ENCODE assay signal across 8 cellular contexts in genomic region chr21:45478115-45478801, GRCh38.
DNase-seq lines count a peak whose midpoint lies in the region; ATAC-seq and TF ChIP-seq lines count a peak whose summit lies in the region.

No MANE protein-coding gene starts in this region.

- no peaks in the 10 kb centered on the region for H3K9me3 ChIP-seq in CD4-positive, alpha-beta memory T cell (ENCODE audit: control insufficient read depth in 1 of 2, low read length in 2 of 2)
- H3K9me3 ChIP-seq in KOPT-K1 (ENCODE audit: insufficient read depth, low read length, poor library complexity, severe bottlenecking) (no peaks in the 10 kb centered on the region), prostate gland (no peaks in the 10 kb centered on the region), upper lobe of left lung (no peaks in the 10 kb centered on the region)

- CTCF ChIA-PET in CD4-positive, alpha-beta memory T cell (lab: Charles Lee; ENCODE audit: partially characterized antibody) = interaction anchor here (0.9 to 1.4 kb wide), 6 partner anchors 85 to 445 kb away, joined by 3 to 5 read pairs (median 3); no protein-coding TSS in a partner anchor

- TF ChIP-seq EP300 in upper lobe of left lung (IDR thresholded peaks at IDR 0.05) = no peak

- H3K27me3 Mint-ChIP-seq in CD4-positive, alpha-beta memory T cell = no peaks in the 10 kb centered on the region
- no peaks in the 10 kb centered on the region for H3K27me3 Mint-ChIP-seq in activated naive CD8-positive, alpha-beta T cell treated with anti-CD3 and anti-CD28 coated beads, Interleukin-2, amount 10 ng/mL, durations not matched to agents 7 days and 5 days

- H3K4me1 Mint-ChIP-seq in CD4-positive, alpha-beta memory T cell = peaks cover 23 to 37% (median 32%) of the 10 kb centered on the region in 4 donors
- peaks cover 34% of the 10 kb centered on the region for H3K4me1 Mint-ChIP-seq in activated naive CD8-positive, alpha-beta T cell treated with anti-CD3 and anti-CD28 coated beads, Interleukin-2, amount 10 ng/mL, durations not matched to agents 7 days and 5 days

- TF ChIP-seq CTCF in prostate gland (IDR thresholded peaks at IDR 0.05) (peak; percentile 68 to 91 (median 84)), upper lobe of left lung (IDR thresholded peaks at IDR 0.05) (peak; percentile 69 to 94 (median 92))

- peak; percentile 61 for ATAC-seq in activated naive CD8-positive, alpha-beta T cell treated with anti-CD3 and anti-CD28 coated beads, Interleukin-2, amount 10 ng/mL, durations not matched to agents 7 days and 5 days (ENCODE audit: low read depth)
- ATAC-seq in upper lobe of left lung (ENCODE audit: low FRiP score in 2 of 2) (peak; percentile 61 to 85), GM18498 (IDR thresholded peaks at IDR 0.05; ENCODE audit: unreplicated experiment) (no peak)

- intact Hi-C loops in CD4-positive, alpha-beta memory T cell (cut with micrococcal nuclease) = loop anchor here (1.0 to 10.0 kb wide), 3 partner anchors 73 to 447 kb away; no protein-coding TSS in a partner anchor
- intact Hi-C loops in cardiac septum (cut with DNase I) (loop anchor here (5.0 kb wide), 2 partner anchors 64 to 114 kb away; partner anchors contain the start of gene SLC19A1), prostate gland (cut with DNase I) (no loop called here)

- no peaks in the 10 kb centered on the region for H3K27me3 ChIP-seq in CD4-positive, alpha-beta memory T cell (ENCODE audit: insufficient read depth, low read length)
- H3K27me3 ChIP-seq in prostate gland (replicated peaks; ENCODE audit: insufficient read depth) (no peaks in the 10 kb centered on the region), upper lobe of left lung (no peaks in the 10 kb centered on the region)

- H3K36me3 ChIP-seq in CD4-positive, alpha-beta memory T cell (ENCODE audit: insufficient read depth, low read length) = no peaks in the 10 kb centered on the region
- H3K36me3 ChIP-seq in KOPT-K1 (ENCODE audit: insufficient read depth, low read length) (no peaks in the 10 kb centered on the region), prostate gland (peaks cover 0 to 4% of the 10 kb centered on the region in 2 donors), upper lobe of left lung (peaks cover 0 to 34% (median 12%) of the 10 kb centered on the region in 4 donors)

- TF ChIP-seq POLR2A in prostate gland (IDR thresholded peaks at IDR 0.05) = no peak
- no peak for TF ChIP-seq POLR2A in upper lobe of left lung (IDR thresholded peaks at IDR 0.05)

- peak overlapping the region; percentile 88 to 99 (median 97) for H3K27ac Mint-ChIP-seq in CD4-positive, alpha-beta memory T cell
- peak overlapping the region; percentile 86 for H3K27ac Mint-ChIP-seq in activated naive CD8-positive, alpha-beta T cell treated with anti-CD3 and anti-CD28 coated beads, Interleukin-2, amount 10 ng/mL, durations not matched to agents 7 days and 5 days

- POLR2A ChIA-PET in CD4-positive, alpha-beta memory T cell (lab: Charles Lee; ENCODE audit: partially characterized antibody) = interaction anchor here (0.8 to 1.4 kb wide), 5 partner anchors 63 to 190 kb away, joined by 3 to 4 read pairs (median 3); partner anchors contain the start of gene POFUT2
- POLR2A ChIA-PET in activated naive CD8-positive, alpha-beta T cell treated with anti-CD3 and anti-CD28 coated beads, Interleukin-2, amount 10 ng/mL, durations not matched to agents 7 days and 5 days (lab: Charles Lee) = interaction anchor here (0.5 to 1.5 kb wide), 4 partner anchors 32 to 515 kb away, joined by 3 to 5 read pairs (median 4); no protein-coding TSS in a partner anchor

- WGBS in prostate gland = 52% methylated on average over 22 of the region's 32 CpGs
- 24 to 33% methylated on average over 31 to 32 of the region's 32 CpGs for WGBS in upper lobe of left lung, 2 donors

- peak overlapping the region; percentile 85 to 94 (median 90) for H3K4me3 Mint-ChIP-seq in CD4-positive, alpha-beta memory T cell
- peak overlapping the region; percentile 80 for H3K4me3 Mint-ChIP-seq in activated naive CD8-positive, alpha-beta T cell treated with anti-CD3 and anti-CD28 coated beads, Interleukin-2, amount 10 ng/mL, durations not matched to agents 7 days and 5 days

- peaks cover 34% of the 10 kb centered on the region for H3K4me1 ChIP-seq in CD4-positive, alpha-beta memory T cell (ENCODE audit: insufficient read depth, low read length)
- H3K4me1 ChIP-seq in prostate gland (replicated peaks) = no peaks in the 10 kb centered on the region
- peaks cover 7 to 29% (median 17%) of the 10 kb centered on the region in 4 donors for H3K4me1 ChIP-seq in upper lobe of left lung

- no peaks in the 10 kb centered on the region for H3K36me3 Mint-ChIP-seq in CD4-positive, alpha-beta memory T cell
- no peaks in the 10 kb centered on the region for H3K36me3 Mint-ChIP-seq in activated naive CD8-positive, alpha-beta T cell treated with anti-CD3 and anti-CD28 coated beads, Interleukin-2, amount 10 ng/mL, durations not matched to agents 7 days and 5 days

- peak overlapping the region; percentile 41 for H3K27ac ChIP-seq in CD4-positive, alpha-beta memory T cell (ENCODE audit: low read depth, low read length)
- peak overlapping the region; percentile 73 for H3K27ac ChIP-seq in KOPT-K1 (ENCODE audit: low read depth, low read length, poor library complexity, severe bottlenecking)
- H3K27ac ChIP-seq in prostate gland = peak overlapping the region in 1 of 2 donors; percentile 24
- peak overlapping the region; percentile 57 to 78 (median 68) for H3K27ac ChIP-seq in upper lobe of left lung

- peak overlapping the region; percentile 57 to 66 for H3K4me3 ChIP-seq in CD4-positive, alpha-beta memory T cell (ENCODE audit: low read length in 2 of 2)
- no peak overlapping the region for H3K4me3 ChIP-seq in prostate gland
- peak overlapping the region in 3 of 4 donors; percentile 10 to 33 (median 23) for H3K4me3 ChIP-seq in upper lobe of left lung

- H3K9me3 Mint-ChIP-seq in CD4-positive, alpha-beta memory T cell = peaks cover 0 to 2% (median 0%) of the 10 kb centered on the region in 8 donors
- no peaks in the 10 kb centered on the region for H3K9me3 Mint-ChIP-seq in activated naive CD8-positive, alpha-beta T cell treated with anti-CD3 and anti-CD28 coated beads, Interleukin-2, amount 10 ng/mL, durations not matched to agents 7 days and 5 days

- peak; percentile 80 to 83 (median 81) for DNase-seq in CD4-positive, alpha-beta memory T cell
- DNase-seq in SKM-1 treated with dmso at 0.1 percent for 144 hours (lab: John Stamatoyannopoulos, UW; ENCODE audit: unreplicated experiment) (peak; percentile 88), cardiac septum (ENCODE audit: low spot score) (peak; percentile 90), prostate gland (ENCODE audit: low spot score) (peak; percentile 57), upper lobe of left lung (peak; percentile 48 to 82)
- DNase-seq in activated naive CD8-positive, alpha-beta T cell treated with anti-CD3 and anti-CD28 coated beads, Interleukin-2, amount 10 ng/mL, durations not matched to agents 7 days and 5 days = peak; percentile 80

Comparison
In these comparisons a context has a peak if more than half of its experiments do, and no peak if none do; other contexts are left out.
1. H3K4me3 ChIP-seq: peak in CD4-positive, alpha-beta memory T cell (2 of 2) and upper lobe of left lung (3 of 4); none in prostate gland (0 of 2).
2. Peak in every context shown above with its lines, with median percentiles within 50 percentile points of each other: DNase-seq.